Comparison of ENCODE assay signal across 22 cellular contexts in genomic region chr6:96721227-96721626, GRCh38.
"Had no signal": no experiment of that assay in that cellular context is flagged by ENCODE, and none has a peak within 500 bp of the region (broad histone marks: within the 10 kb centered on the region; RNA-seq: fewer than 3 reads in every experiment).

No MANE protein-coding gene starts in this region.

- H3K9me3 ChIP-seq: gastroesophageal sphincter, spleen, tibial nerve had no signal

- H3K27ac ChIP-seq: brain microvascular endothelial cell, coronary artery, dorsolateral prefrontal cortex, gastroesophageal sphincter, spleen, tibial nerve had no signal

- H3K27me3 ChIP-seq: brain microvascular endothelial cell, dorsolateral prefrontal cortex, gastroesophageal sphincter, spleen, tibial nerve had no signal

- H3K4me3 ChIP-seq: coronary artery, dorsolateral prefrontal cortex, gastroesophageal sphincter, spleen, tibial nerve had no signal

- H3K36me3 ChIP-seq: brain microvascular endothelial cell, gastroesophageal sphincter, spleen, tibial nerve had no signal

- DNase-seq: activated CD4-positive, alpha-beta memory T cell treated with anti-CD3 and anti-CD28 coated beads, Interleukin-2, amount 10 ng/mL, durations not matched to agents 7 days and 5 days; activated CD4-positive, alpha-beta T cell treated with anti-CD3 and anti-CD28 coated beads for 1 hour; activated CD4-positive, alpha-beta T cell treated with anti-CD3 and anti-CD28 coated beads, Interleukin-2, amount 10 ng/mL, durations not matched to agents 7 days and 5 days; activated CD8-positive, alpha-beta memory T cell treated with anti-CD3 and anti-CD28 coated beads, Interleukin-2, amount 50 U/mL, for 48 hours; activated gamma-delta T cell; activated naive CD4-positive, alpha-beta T cell treated with anti-CD3 and anti-CD28 coated beads, Interleukin-2, amount 10 ng/mL, durations not matched to agents 7 days and 5 days; activated naive CD8-positive, alpha-beta T cell treated with anti-CD3 and anti-CD28 coated beads, Interleukin-2, amount 10 ng/mL, durations not matched to agents 7 days and 5 days; activated T-cell treated with anti-CD3 and anti-CD28 coated beads, Interleukin-2, amount 50 U/mL, for 24 hours; brain microvascular endothelial cell; dorsolateral prefrontal cortex; effector memory CD4-positive, alpha-beta T cell; hippocampal formation; left cardiac atrium; natural killer cell; posterior cingulate gyrus; right cardiac atrium; spleen; stimulated activated naive CD4-positive, alpha-beta T cell treated with Interleukin-2 at 50 U/mL for 16 hours; T-helper 9 cell had no signal

- H3K4me1 ChIP-seq: gastroesophageal sphincter, spleen, tibial nerve had no signal
